Comparison of ENCODE assay signal across 8 cellular contexts in the genomic region with DNA sequence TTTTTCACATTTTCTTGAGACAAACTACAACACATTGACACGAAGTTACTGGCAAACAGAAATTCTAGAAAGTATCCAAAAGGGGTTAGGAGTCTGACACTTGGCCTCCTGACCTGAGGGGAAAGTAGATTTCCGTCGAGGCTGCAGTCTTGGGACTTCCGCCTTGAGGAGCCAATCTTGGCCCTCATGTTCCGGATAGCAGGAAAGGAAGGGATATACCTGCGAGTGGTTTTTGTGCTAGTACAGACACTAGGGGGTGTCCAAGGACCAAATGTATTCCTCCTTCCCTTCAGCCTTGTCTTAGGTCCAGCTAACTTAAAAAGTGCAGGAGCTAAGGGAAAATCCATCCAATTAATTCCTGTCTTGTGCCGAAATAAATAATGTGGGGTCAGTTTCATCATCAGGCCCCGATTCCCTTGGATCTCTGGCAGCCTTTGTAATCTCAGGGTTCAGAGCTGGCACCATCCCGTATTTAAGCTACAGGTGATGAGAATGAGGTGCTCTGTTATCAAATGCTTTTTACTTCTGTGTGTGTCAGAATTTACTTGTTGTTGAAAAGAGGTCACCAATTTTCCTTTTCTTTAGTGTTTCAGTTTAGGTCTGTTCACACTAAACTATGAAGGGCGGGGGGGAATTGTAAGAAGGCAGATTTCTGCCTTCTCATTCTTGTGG.
DNase-seq lines count a peak whose midpoint lies in the region; ATAC-seq and TF ChIP-seq lines count a peak whose summit lies in the region.

No MANE protein-coding gene starts in this region.

- no peak overlapping the region for H3K4me3 Mint-ChIP-seq in natural killer cell treated with Interleukin-12 subunit alpha and Interleukin-12 subunit beta and Interleukin-15 and Interleukin-18, amount 100 ng/mL, for 72 hours

- peak; percentile 87 for ATAC-seq in GM18508 (IDR thresholded peaks at IDR 0.05; ENCODE audit: insufficient read depth, unreplicated experiment)
- ATAC-seq in HG02852 (IDR thresholded peaks at IDR 0.05; ENCODE audit: unreplicated experiment): peak; percentile 88
- ATAC-seq in natural killer cell treated with Interleukin-12 subunit alpha and Interleukin-12 subunit beta and Interleukin-15 and Interleukin-18, amount 100 ng/mL, for 72 hours: peak; percentile 56 to 61

- no peaks in the 10 kb centered on the region for H3K27me3 Mint-ChIP-seq in natural killer cell treated with Interleukin-12 subunit alpha and Interleukin-12 subunit beta and Interleukin-15 and Interleukin-18, amount 100 ng/mL, for 72 hours

- peaks cover 30 to 31% of the 10 kb centered on the region in 2 donors for H3K4me1 Mint-ChIP-seq in natural killer cell treated with Interleukin-12 subunit alpha and Interleukin-12 subunit beta and Interleukin-15 and Interleukin-18, amount 100 ng/mL, for 72 hours (ENCODE audit: low read depth in 2 of 2)

- DNase-seq in Ammon's horn (ENCODE audit: low spot score) (peak; percentile 80), NCI-H1092 treated with DMSO at 0.1 percent for 48 hours (lab: John Stamatoyannopoulos, UW) (peak; percentile 40), SIG-M5 treated with dmso at 0.1 percent for 504 hours (lab: John Stamatoyannopoulos, UW; ENCODE audit: unreplicated experiment) (peak; percentile 80), erythroblast (lab: John Stamatoyannopoulos, UW) (peak; percentile 53 to 60)
- no peak for DNase-seq in natural killer cell treated with Interleukin-12 subunit alpha and Interleukin-12 subunit beta and Interleukin-15 and Interleukin-18, amount 100 ng/mL, for 72 hours (ENCODE audit: low spot score)
- DNase-seq in stimulated activated naive CD4-positive, alpha-beta T cell treated with Interleukin-2 at 50 U/mL for 16 hours (lab: John Stamatoyannopoulos, UW): no peak

- no peaks in the 10 kb centered on the region for H3K36me3 Mint-ChIP-seq in natural killer cell treated with Interleukin-12 subunit alpha and Interleukin-12 subunit beta and Interleukin-15 and Interleukin-18, amount 100 ng/mL, for 72 hours

- H3K9me3 Mint-ChIP-seq in natural killer cell treated with Interleukin-12 subunit alpha and Interleukin-12 subunit beta and Interleukin-15 and Interleukin-18, amount 100 ng/mL, for 72 hours: no peaks in the 10 kb centered on the region

- no peak for TF ChIP-seq POLR2A in erythroblast (IDR thresholded peaks at IDR 0.05; ENCODE audit: low read length)

- H3K27ac Mint-ChIP-seq in natural killer cell treated with Interleukin-12 subunit alpha and Interleukin-12 subunit beta and Interleukin-15 and Interleukin-18, amount 100 ng/mL, for 72 hours: no peak overlapping the region

Comparison
In these comparisons a context has a peak if more than half of its experiments do, and no peak if none do; other contexts are left out.
1. DNase-seq: peak in Ammon's horn (single experiment), NCI-H1092 treated with DMSO at 0.1 percent for 48 hours (single experiment), SIG-M5 treated with dmso at 0.1 percent for 504 hours (single experiment) and erythroblast (2 of 2); none in natural killer cell treated with Interleukin-12 subunit alpha and Interleukin-12 subunit beta and Interleukin-15 and Interleukin-18, amount 100 ng/mL, for 72 hours (single experiment) and stimulated activated naive CD4-positive, alpha-beta T cell treated with Interleukin-2 at 50 U/mL for 16 hours (single experiment).
2. Peak in every context shown above with its lines, with median percentiles within 50 percentile points of each other: ATAC-seq.